Comparison of ENCODE assay signal across 1 cellular context in genomic region chr1:161223805-161224694, GRCh38.
TF ChIP-seq lines count a peak whose summit lies in the region.

No MANE protein-coding gene starts in this region.

TF ChIP-seq in H1, 55 proteins besides CTCF, POLR2A, EP300 and RAD21:
- TF ChIP-seq HDAC6 (IDR thresholded peaks at IDR 0.05; ENCODE audit: low read depth, low read length) (no peak), POLR2AphosphoS5 (IDR thresholded peaks at IDR 0.05; ENCODE audit: low read depth, low read length) (no peak), FOSL1 (IDR thresholded peaks at IDR 0.05; ENCODE audit: insufficient read depth, low read depth, low read length) (no peak), HDAC2 (IDR thresholded peaks at IDR 0.05; ENCODE audit: borderline replicate concordance in 1 of 2, low read depth in 2 of 2, low read length in 2 of 2) (no peak)
